Comparison of ENCODE assay signal across 7 cellular contexts in the genomic region with DNA sequence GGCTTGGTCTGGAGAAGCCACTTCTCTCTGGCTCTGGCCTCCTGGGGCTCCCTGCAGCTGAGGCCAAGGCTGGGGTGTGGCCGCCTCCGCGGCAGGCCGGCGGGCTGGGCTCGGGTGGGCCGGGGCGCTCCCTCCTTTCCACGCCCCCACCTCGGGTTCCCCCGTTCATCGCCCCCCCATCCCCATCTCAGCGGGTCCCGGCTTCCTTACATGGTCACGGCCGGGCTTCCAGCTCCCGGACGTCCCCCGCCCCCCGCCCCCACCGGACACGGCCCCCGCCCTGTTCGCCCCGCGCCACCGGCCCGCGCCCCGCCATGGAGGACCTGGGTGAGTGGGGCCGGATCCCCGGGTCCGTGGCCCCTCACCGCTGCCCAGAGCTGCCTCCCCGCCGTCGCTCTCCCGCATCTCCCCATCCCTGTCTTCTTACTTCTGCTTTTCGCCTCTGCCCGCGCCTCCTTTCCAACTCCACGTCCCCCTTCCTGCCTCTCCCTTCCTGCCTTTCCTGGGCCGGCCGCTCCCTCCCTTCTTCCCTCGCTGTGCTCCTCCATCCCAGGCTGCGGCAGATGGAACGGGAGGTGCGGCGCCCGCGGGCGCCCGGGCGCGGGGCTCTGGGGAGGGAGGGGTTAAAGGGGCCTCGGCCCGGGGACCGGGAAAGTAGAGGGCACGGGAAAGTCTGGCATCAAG. TPM values are rescaled to one million over a fixed set of nuclear protein-coding genes. Genes with fewer than 3 reads are reported as not detected.
DNase-seq lines count a peak whose midpoint lies in the region; ATAC-seq and TF ChIP-seq lines count a peak whose summit lies in the region.

TSS of gene TGFB1I1 (plus strand) at position 278 of the 684 bp plus-strand sequence. CDS start at position 315, 37 bp downstream.

- peak within 1 kb of the TSS; percentile 80 for H3K4me3 Mint-ChIP-seq in GM23338

- H3K4me1 ChIP-seq in GM23338 (ENCODE audit: insufficient read depth) (peaks cover 7% of the 10 kb centered on the region; the same call in 1 of the 2 replicates), Peyer's patch (peaks cover 0 to 46% (median 14%) of the 10 kb centered on the region in 4 donors), endocrine pancreas (ENCODE audit: control insufficient read depth, insufficient read depth, low read length) (no peaks in the 10 kb centered on the region), lung (ENCODE audit: control insufficient read depth in 2 of 2, insufficient read depth in 2 of 2, low read length in 2 of 2) (peaks cover 0 to 17% of the 10 kb centered on the region in 2 donors), transverse colon (peaks cover 13 to 47% (median 35%) of the 10 kb centered on the region in 4 donors)

- DNase-seq in GM23338 (ENCODE audit: low spot score) (peak; percentile 57), Peyer's patch (peak in 2 of 3 donors; percentile 61 to 62), lung (ENCODE audit: low spot score) (no peak), transverse colon (peak; percentile 68), NCI-H1436 (lab: John Stamatoyannopoulos, UW) (no peak), cortex of kidney (lab: John Stamatoyannopoulos, UW) (no peak)

- peak within 1 kb of the TSS; percentile 97 for H2AFZ ChIP-seq in GM23338

- H3K27ac ChIP-seq in GM23338 (ENCODE audit: low read depth) (no peak within 1 kb of the TSS), Peyer's patch (peak within 1 kb of the TSS; percentile 50 to 89 (median 77)), lung (ENCODE audit: low read depth in 1 of 2, low read length in 1 of 2) (peak within 1 kb of the TSS; percentile 85), transverse colon (peak within 1 kb of the TSS; percentile 90 to 98 (median 93))

- H3K79me2 ChIP-seq in GM23338 (replicated peaks; ENCODE audit: insufficient read depth) = no peaks in the 10 kb centered on the region

- intact Hi-C loops in transverse colon (cut with DNase I; ENCODE audit: low total_unique reads) = no loop called here

- H3K4me3 ChIP-seq in GM23338 (peak within 1 kb of the TSS; percentile 90), Peyer's patch (peak within 1 kb of the TSS; percentile 37 to 66 (median 52)), endocrine pancreas (ENCODE audit: control insufficient read depth, insufficient read depth, low read length) (no peak within 1 kb of the TSS), lung (peak within 1 kb of the TSS; percentile 62), transverse colon (peak within 1 kb of the TSS; percentile 58 to 80 (median 66))

- H3K36me3 Mint-ChIP-seq in GM23338 (ENCODE audit: low read depth) = peaks cover 13% of the 10 kb centered on the region

- peak within 1 kb of the TSS; percentile 66 for H3K9ac ChIP-seq in endocrine pancreas (ENCODE audit: control insufficient read depth, insufficient read depth, low read length)

- 0 out of 2 replicates have a peak, but pooled peaks cover 3% of the 10 kb centered on the region for H3F3A ChIP-seq in GM23338 (replicated peaks; ENCODE audit: low read depth)

- in situ Hi-C loops in transverse colon (cut with MboI; ENCODE audit: low pct_ligation_motif_present in 1 of 4, low pct_unique_long_range_greater_than_20kb in 1 of 4, low sequenced_read_pairs in 3 of 4) = loop anchor here in 2 of 4 donors (25.0 kb wide), 2 partner anchors 415 to 485 kb away; partner anchors contain the start of gene HSD3B7 (in 1 of the 2)

- H3K36me3 ChIP-seq in GM23338 (ENCODE audit: insufficient read depth) = no peaks in the 10 kb centered on the region
- peaks cover 0 to 4% (median 0%) of the 10 kb centered on the region in 3 donors for H3K36me3 ChIP-seq in Peyer's patch
- no peaks in the 10 kb centered on the region for H3K36me3 ChIP-seq in endocrine pancreas (ENCODE audit: control insufficient read depth, insufficient read depth, low read length)
- peaks cover 6 to 21% of the 10 kb centered on the region in 2 donors for H3K36me3 ChIP-seq in lung (ENCODE audit: control insufficient read depth in 2 of 2, insufficient read depth in 2 of 2, low read length in 2 of 2)
- no peaks in the 10 kb centered on the region for H3K36me3 ChIP-seq in transverse colon

- H3K27me3 ChIP-seq in GM23338 (ENCODE audit: insufficient read depth) (peaks cover 59% of the 10 kb centered on the region), Peyer's patch (no peaks in the 10 kb centered on the region), endocrine pancreas (ENCODE audit: control insufficient read depth, insufficient read depth, low read length) (no peaks in the 10 kb centered on the region), lung (ENCODE audit: control insufficient read depth, insufficient read depth) (no peaks in the 10 kb centered on the region), transverse colon (no peaks in the 10 kb centered on the region)

- H3K27ac Mint-ChIP-seq in GM23338 = no peak within 1 kb of the TSS

- peak within 1 kb of the TSS; percentile 87 for H3K4me2 ChIP-seq in GM23338

- ATAC-seq in GM23338 = peak; percentile 25
- ATAC-seq in lung (ENCODE audit: insufficient read depth, low FRiP score) = peak; percentile 13

- H3K4me1 Mint-ChIP-seq in GM23338 = peaks cover 11% of the 10 kb centered on the region; the same call in 2 of the 3 replicates

- no peaks in the 10 kb centered on the region for H3K9me2 ChIP-seq in GM23338 (ENCODE audit: insufficient read depth)

- H3K9me3 ChIP-seq in Peyer's patch = no peaks in the 10 kb centered on the region
- H3K9me3 ChIP-seq in endocrine pancreas (ENCODE audit: control insufficient read depth, low read length) = no peaks in the 10 kb centered on the region
- no peaks in the 10 kb centered on the region for H3K9me3 ChIP-seq in lung (ENCODE audit: control insufficient read depth in 2 of 2, insufficient read depth in 1 of 2, low read length in 1 of 2)
- H3K9me3 ChIP-seq in transverse colon = no peaks in the 10 kb centered on the region

- H3K9me3 Mint-ChIP-seq in GM23338 = peaks cover 6% of the 10 kb centered on the region

- 0 to 1% methylated on average over 30 to 59 of the region's 59 CpGs for WGBS in lung, 2 donors
- WGBS in transverse colon (ENCODE audit: low coverage in 1 of 2), 2 donors = 0 to 2% methylated on average over 6 to 33 of the region's 59 CpGs

- TF ChIP-seq POLR2A in Peyer's patch (IDR thresholded peaks at IDR 0.05) (no peak), transverse colon (IDR thresholded peaks at IDR 0.05) (no peak)

- H4K20me1 ChIP-seq in GM23338 (replicated peaks; ENCODE audit: insufficient read depth) = no peaks in the 10 kb centered on the region; the same call in 1 of the 2 replicates

- TF ChIP-seq CTCF in GM23338 (conservative IDR thresholded peaks at IDR 0.05; ENCODE audit: low read depth in 2 of 2) (no peak), Peyer's patch (IDR thresholded peaks at IDR 0.05) (no peak), lung (IDR thresholded peaks at IDR 0.05; ENCODE audit: control extremely low read depth, extremely low read depth) (no peak), transverse colon (IDR thresholded peaks at IDR 0.05) (no peak)

- peaks cover 51% of the 10 kb centered on the region for H3K27me3 Mint-ChIP-seq in GM23338 (ENCODE audit: insufficient read depth, low read depth, poor library complexity)

- TF ChIP-seq EP300 in transverse colon (IDR thresholded peaks at IDR 0.05; ENCODE audit: low read depth) = no peak

TF ChIP-seq in GM23338, 12 proteins besides CTCF, POLR2A, EP300 and RAD21 (continues in another document):
- TF ChIP-seq, protein P1, sequence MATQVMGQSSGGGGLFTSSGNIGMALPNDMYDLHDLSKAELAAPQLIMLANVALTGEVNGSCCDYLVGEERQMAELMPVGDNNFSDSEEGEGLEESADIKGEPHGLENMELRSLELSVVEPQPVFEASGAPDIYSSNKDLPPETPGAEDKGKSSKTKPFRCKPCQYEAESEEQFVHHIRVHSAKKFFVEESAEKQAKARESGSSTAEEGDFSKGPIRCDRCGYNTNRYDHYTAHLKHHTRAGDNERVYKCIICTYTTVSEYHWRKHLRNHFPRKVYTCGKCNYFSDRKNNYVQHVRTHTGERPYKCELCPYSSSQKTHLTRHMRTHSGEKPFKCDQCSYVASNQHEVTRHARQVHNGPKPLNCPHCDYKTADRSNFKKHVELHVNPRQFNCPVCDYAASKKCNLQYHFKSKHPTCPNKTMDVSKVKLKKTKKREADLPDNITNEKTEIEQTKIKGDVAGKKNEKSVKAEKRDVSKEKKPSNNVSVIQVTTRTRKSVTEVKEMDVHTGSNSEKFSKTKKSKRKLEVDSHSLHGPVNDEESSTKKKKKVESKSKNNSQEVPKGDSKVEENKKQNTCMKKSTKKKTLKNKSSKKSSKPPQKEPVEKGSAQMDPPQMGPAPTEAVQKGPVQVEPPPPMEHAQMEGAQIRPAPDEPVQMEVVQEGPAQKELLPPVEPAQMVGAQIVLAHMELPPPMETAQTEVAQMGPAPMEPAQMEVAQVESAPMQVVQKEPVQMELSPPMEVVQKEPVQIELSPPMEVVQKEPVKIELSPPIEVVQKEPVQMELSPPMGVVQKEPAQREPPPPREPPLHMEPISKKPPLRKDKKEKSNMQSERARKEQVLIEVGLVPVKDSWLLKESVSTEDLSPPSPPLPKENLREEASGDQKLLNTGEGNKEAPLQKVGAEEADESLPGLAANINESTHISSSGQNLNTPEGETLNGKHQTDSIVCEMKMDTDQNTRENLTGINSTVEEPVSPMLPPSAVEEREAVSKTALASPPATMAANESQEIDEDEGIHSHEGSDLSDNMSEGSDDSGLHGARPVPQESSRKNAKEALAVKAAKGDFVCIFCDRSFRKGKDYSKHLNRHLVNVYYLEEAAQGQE (IDR thresholded peaks at IDR 0.05; ENCODE audit: unreplicated experiment) = no peak
- TF ChIP-seq ETS1 (IDR thresholded peaks at IDR 0.05) = no peak

RNA-seq across cellular contexts. Expression of gene TGFB1I1, which starts in this region (rescaled TPM):
- 4.1 and 4.2 TPM in 2 replicates for total RNA-seq in GM23338 (2014; rRNA removed; shearing (Covaris generic))
- 3.7 and 4.2 TPM in 2 replicates for polyA plus RNA-seq in GM23338 (2016; fragmentation: Nextera tagmentation; extraction: Ambion mirVana)
- total RNA-seq in Peyer's patch = 10 to 100 TPM in 3 of 4 donors, 1 to 10 TPM in 1; 6.0 to 45.4 (median 18.2) TPM
- 10 to 100 TPM; 45.4 to 58.9 TPM for total RNA-seq in lung
- 10 to 100 TPM; 25.1 to 29.9 TPM for polyA plus RNA-seq in lung
- 100 to 1,000 TPM in 1 of 4 donors, 10 to 100 TPM in 3; 43.0 to 102 (median 61.4) TPM for total RNA-seq in transverse colon

Comparison
In these comparisons a context has a peak if more than half of its experiments do, and no peak if none do; other contexts are left out.
1. DNase-seq: peak in GM23338 (single experiment), Peyer's patch (2 of 3) and transverse colon (single experiment); none in lung (single experiment), NCI-H1436 (single experiment) and cortex of kidney (single experiment).